ENCODE assay signal across 8 cellular contexts in the genomic region with DNA sequence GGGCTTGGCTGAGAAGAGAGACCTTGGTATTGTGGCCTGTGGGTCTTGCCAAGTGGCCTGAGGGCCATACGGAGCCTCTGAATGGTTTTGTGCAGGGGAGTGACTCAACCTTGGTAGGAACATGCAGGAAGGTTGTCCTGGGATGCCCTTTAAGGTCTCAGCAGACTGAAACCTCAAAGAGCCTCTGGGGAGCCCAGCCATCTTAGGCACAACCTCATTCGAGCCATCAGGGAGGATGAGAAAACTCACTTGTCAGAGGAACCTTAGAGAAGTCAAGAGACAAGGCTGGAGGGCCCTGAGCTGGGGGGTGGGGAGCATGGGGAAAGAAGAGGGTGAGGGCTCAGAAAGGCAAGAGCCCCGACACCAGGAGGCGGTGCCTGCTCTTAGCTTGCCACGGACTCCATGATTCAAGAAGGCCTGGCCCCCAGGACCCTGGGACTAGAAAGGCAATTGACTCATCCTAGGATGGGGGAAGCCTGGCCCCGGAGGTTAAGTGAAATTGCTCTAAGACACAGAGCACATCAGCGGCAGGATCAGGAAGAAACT. TPM values are rescaled to one million over a fixed set of nuclear protein-coding genes. Genes with fewer than 3 reads are reported as not detected.
A peak's percentile ranks its signal among the peaks of the same experiment; 100 is the strongest.
DNase-seq lines count a peak whose midpoint lies in the region; ATAC-seq, FAIRE-seq and TF ChIP-seq lines count a peak whose summit lies in the region.

No MANE protein-coding gene starts in this region.

- TF ChIP-seq CTCF in left ventricle myocardium inferior (IDR thresholded peaks at IDR 0.05; ENCODE audit: borderline replicate concordance) (no peak), spleen (IDR thresholded peaks at IDR 0.05 in 8 of 11, conservative IDR thresholded peaks at IDR 0.05 in 3 of 11) (peak in 1 of 11 experiments; percentile 10)

- H3K36me3 ChIP-seq in left ventricle myocardium inferior, result no peaks in the 10 kb centered on the region
- no peaks in the 10 kb centered on the region for H3K36me3 ChIP-seq in spleen

- H3K27me3 ChIP-seq in left ventricle myocardium inferior (ENCODE audit: low read depth), result no peaks in the 10 kb centered on the region
- no peaks in the 10 kb centered on the region for H3K27me3 ChIP-seq in spleen (replicated peaks in 1 of 7)

- H3K4me3 ChIP-seq in left ventricle myocardium inferior, result peak overlapping the region; percentile 70
- peak overlapping the region in 7 of 8 donors; percentile 2 to 80 (median 50) for H3K4me3 ChIP-seq in spleen

- intact Hi-C loops in left ventricle myocardium inferior (cut with micrococcal nuclease) (no loop called here), spleen (cut with DNase I; ENCODE audit: low total_unique reads) (no loop called here)

- peak; percentile 18 for ATAC-seq in GM21526 (IDR thresholded peaks at IDR 0.05; ENCODE audit: low FRiP score, unreplicated experiment)
- ATAC-seq in HG03469 (IDR thresholded peaks at IDR 0.05; ENCODE audit: unreplicated experiment), result no peak

- 31 to 43% (median 39%) methylated on average over 7 of the region's 7 CpGs for WGBS in spleen, 5 donors

- DNase-seq in GF-D8 (lab: John Stamatoyannopoulos, UW) (peak; percentile 42), HT1080 (ENCODE audit: low read depth) (peak; percentile 60), left ventricle myocardium inferior (no peak), spleen (peak; percentile 82), frontal cortex (ENCODE audit: low spot score in 2 of 2) (no peak)
- DNase-seq in activated effector memory CD4-positive, alpha-beta T cell treated with Interleukin-2 at 50 U/mL for 16 hours, result peak; percentile 17

- no peak for TF ChIP-seq POLR2A in spleen (IDR thresholded peaks at IDR 0.05)

- FAIRE-seq in frontal cortex (lab: Jason Lieb, UNC), result no peak

- peak overlapping the region; percentile 97 for H3K27ac ChIP-seq in left ventricle myocardium inferior (replicated peaks)
- H3K27ac ChIP-seq in spleen, result peak overlapping the region; percentile 94 to 99 (median 98)

- H3K4me1 ChIP-seq in left ventricle myocardium inferior, result peaks cover 84% of the 10 kb centered on the region
- peaks cover 41 to 86% (median 67%) of the 10 kb centered on the region in 6 donors for H3K4me1 ChIP-seq in spleen

- H3K9me3 ChIP-seq in left ventricle myocardium inferior (replicated peaks), result no peaks in the 10 kb centered on the region
- no peaks in the 10 kb centered on the region for H3K9me3 ChIP-seq in spleen

RNA-seq across cellular contexts. Expression of a gene that starts 13.0 kb away (rescaled TPM):
- 9.5 and 18.5 TPM in 2 replicates for total RNA-seq in HT1080 (2014; rRNA removed; shearing (Covaris generic))
- polyA plus RNA-seq in HT1080 (2015; cell fraction: cytosol; rRNA removed), result 9.1 and 10.5 TPM in 2 replicates
- polyA plus RNA-seq in HT1080 (2015; cell fraction: nucleus; rRNA removed), result 5.7 and 7.7 TPM in 2 replicates
- total RNA-seq in left ventricle myocardium inferior (39.2 TPM), spleen (10 to 100 TPM; 41.6 to 85.8 (median 48.6) TPM), frontal cortex (45.2 TPM)
- polyA plus RNA-seq in spleen, result 10 to 100 TPM; 50.7 to 85.5 (median 74.7) TPM

RNA-seq across cellular contexts. Expression of a gene that starts 24.0 kb away (rescaled TPM):
- total RNA-seq in HT1080 (2014; rRNA removed; shearing (Covaris generic)), result not detected in 2 replicates
- not detected in 2 replicates for polyA plus RNA-seq in HT1080 (2015; cell fraction: cytosol; rRNA removed)
- not detected in 2 replicates for polyA plus RNA-seq in HT1080 (2015; cell fraction: nucleus; rRNA removed)
- total RNA-seq in left ventricle myocardium inferior (3.5 TPM), spleen (100 to 1,000 TPM in 6 of 7 donors, 10 to 100 TPM in 1; 90.5 to 249 (median 134) TPM), frontal cortex (0.41 TPM)
- 10 to 100 TPM; 44.7 to 94.2 (median 78.6) TPM for polyA plus RNA-seq in spleen

RNA-seq across cellular contexts. Expression of a gene that starts 55.1 kb away (rescaled TPM):
- 9.4 and 10.3 TPM in 2 replicates for total RNA-seq in HT1080 (2014; rRNA removed; shearing (Covaris generic))
- 10.2 and 11.5 TPM in 2 replicates for polyA plus RNA-seq in HT1080 (2015; cell fraction: cytosol; rRNA removed)
- polyA plus RNA-seq in HT1080 (2015; cell fraction: nucleus; rRNA removed), result 17.6 and 24.6 TPM in 2 replicates
- total RNA-seq in left ventricle myocardium inferior (40.1 TPM), spleen (100 to 1,000 TPM in 1 of 7 donors, 10 to 100 TPM in 6; 35.1 to 104 (median 54.6) TPM), frontal cortex (10.6 TPM)
- polyA plus RNA-seq in spleen, result 10 to 100 TPM in 1 of 3 donors, 1 to 10 TPM in 2; 3.2 to 24.2 (median 4.3) TPM

Comparison
In these comparisons a context has a peak if more than half of its experiments do, and no peak if none do; other contexts are left out.
1. DNase-seq: peak in GF-D8 (single experiment), HT1080 (single experiment), activated effector memory CD4-positive, alpha-beta T cell treated with Interleukin-2 at 50 U/mL for 16 hours (single experiment) and spleen (single experiment); none in left ventricle myocardium inferior (single experiment) and frontal cortex (0 of 2).
2. RNA of a gene that starts 24.0 kb away (total RNA-seq): 90.5 to 249 TPM in spleen; 3.5 TPM in left ventricle myocardium inferior (single experiment), 0.41 TPM in frontal cortex (single experiment) and not detected in HT1080; every median in the first group is over 10 times any median in the second.